17 cellular contexts compared by ENCODE assay signal in genomic region chr19:53961523-53962345, GRCh38. TPM values are rescaled to one million over a fixed set of nuclear protein-coding genes. Genes with fewer than 3 reads are reported as not detected.
DNase-seq lines count a peak whose midpoint lies in the region; ATAC-seq, FAIRE-seq and TF ChIP-seq lines count a peak whose summit lies in the region.
"Had no signal": no experiment of that assay in that cellular context is flagged by ENCODE, and none has a peak within 500 bp of the region (broad histone marks: within the 10 kb centered on the region; RNA-seq: fewer than 3 reads in every experiment).

No MANE protein-coding gene starts in this region.

- POLR2A ChIA-PET in H1 (lab: Charles Lee; ENCODE audit: partially characterized antibody) (interaction anchor here (1.0 to 5.6 kb wide), 13 partner anchors 9 to 96 kb away, joined by 3 to 41 read pairs (median 4); no protein-coding TSS in a partner anchor), OCI-LY7 (lab: Charles Lee) (no interaction called here)

- TF ChIP-seq POLR2A in H1 (IDR thresholded peaks at IDR 0.05; ENCODE audit: control extremely low read depth in 1 of 2, low read depth in 2 of 2, low read length in 2 of 2) (no peak), ovary (IDR thresholded peaks at IDR 0.05) (no peak)

- no peak overlapping the region for H4K5ac ChIP-seq in H1 (ENCODE audit: insufficient read length, low read depth, low read length)

- no peak for TF ChIP-seq RAD21 in H1 (IDR thresholded peaks at IDR 0.05 in 1 of 2, conservative IDR thresholded peaks at IDR 0.05 in 1 of 2; ENCODE audit: low read depth in 2 of 2, low read length in 2 of 2)

- H3K9me2 ChIP-seq in OCI-LY7 (ENCODE audit: insufficient read depth, low read length), result no peaks in the 10 kb centered on the region

- CTCF ChIA-PET in H1 (lab: Charles Lee; ENCODE audit: partially characterized antibody) (interaction anchor here (0.6 to 3.6 kb wide), 5 partner anchors 14 to 537 kb away, joined by 3 to 23 read pairs (median 3); no protein-coding TSS in a partner anchor), OCI-LY7 (lab: Charles Lee; ENCODE audit: unreplicated experiment) (no interaction called here)

- H3K56ac ChIP-seq in H1 (replicated peaks; ENCODE audit: insufficient read length, low read depth, low read length), result no peak overlapping the region

- no TSS peak for BruUV-seq in OCI-LY7 (replicated peaks; lab: Mats Ljungman, UMichigan)

- H3K14ac ChIP-seq in H1 (ENCODE audit: insufficient read length), result no peak overlapping the region

- H3K79me2 ChIP-seq in H1 (ENCODE audit: control insufficient read depth in 1 of 2, insufficient read depth in 2 of 2, low read length in 2 of 2) (peaks cover 0 to 20% of the 10 kb centered on the region in 2 experiments; a peak in 1 of 4 replicates), OCI-LY7 (ENCODE audit: insufficient read depth, low read depth, low read length) (no peaks in the 10 kb centered on the region)

- DNase-seq in GM13976 (ENCODE audit: low spot score), result peak; percentile 30
- no peak for DNase-seq in RWPE2 (ENCODE audit: low spot score)
- no peak for DNase-seq in H1 (ENCODE audit: low read depth in 1 of 2, low spot score in 2 of 2)
- DNase-seq in OCI-LY7 (ENCODE audit: low spot score), result no peak
- no peak for DNase-seq in ovary
- DNase-seq in NCI-H69 (lab: John Stamatoyannopoulos, UW), result no peak
- no peak for DNase-seq in effector CD4-positive, alpha-beta T cell
- DNase-seq: activated CD4-positive, alpha-beta T cell treated with anti-CD3 and anti-CD28 coated beads, Interleukin-2, amount 10 ng/mL, durations not matched to agents 7 days and 5 days; activated T-cell treated with anti-CD3 and anti-CD28 coated beads, Interleukin-2, amount 50 U/mL, for 4 hours; KG1; kidney; NCI-H524 had no signal

- H3K4me3 ChIP-seq in RWPE2 (ENCODE audit: severe bottlenecking) (peak overlapping the region; percentile 54), H1 (ENCODE audit: extremely low read depth in 1 of 4, insufficient read depth in 2 of 4, low read depth in 3 of 4, low read length in 4 of 4) (peak overlapping the region; percentile 48 to 88 (median 64)), neuron (ENCODE audit: low read length) (peak overlapping the region; percentile 41), OCI-LY7 (ENCODE audit: low read depth, low read length, poor library complexity, severe bottlenecking) (no peak overlapping the region), ovary (no peak overlapping the region)

- H3K36me3 ChIP-seq in RWPE2 (ENCODE audit: low read depth), result peaks cover 23% of the 10 kb centered on the region
- peaks cover 0 to 20% (median 9%) of the 10 kb centered on the region in 4 experiments; a peak in 5 of 8 replicates for H3K36me3 ChIP-seq in H1 (ENCODE audit: control insufficient read depth in 2 of 4, insufficient read depth in 4 of 4, low read length in 3 of 4)
- H3K36me3 ChIP-seq in neuron (ENCODE audit: insufficient read depth, low read length), result no peaks in the 10 kb centered on the region
- no peaks in the 10 kb centered on the region for H3K36me3 ChIP-seq in OCI-LY7 (ENCODE audit: insufficient read depth, low read length)
- H3K36me3 ChIP-seq in ovary, result no peaks in the 10 kb centered on the region
- H3K36me3 ChIP-seq: BLaER1 treated with 17β-estradiol and CSF1 and Interleukin-3, amounts not matched to agents 10 nM and 100 nM had no signal

- H3K4me2 ChIP-seq in H1 (ENCODE audit: insufficient read depth in 1 of 2, low read depth in 2 of 2, low read length in 2 of 2) (peak overlapping the region; percentile 90 to 91), OCI-LY7 (ENCODE audit: low read length) (no peak overlapping the region)

- no peak overlapping the region for H4K8ac ChIP-seq in H1 (ENCODE audit: extremely low read depth, insufficient read depth, low read length)

- peaks cover 0 to 2% of the 10 kb centered on the region in 2 experiments for H4K20me1 ChIP-seq in H1 (replicated peaks in 1 of 2; ENCODE audit: control insufficient read depth in 1 of 2, insufficient read depth in 2 of 2, low read length in 2 of 2)
- no peaks in the 10 kb centered on the region for H4K20me1 ChIP-seq in OCI-LY7 (ENCODE audit: insufficient read depth, low read length)

- H2BK120ac ChIP-seq in H1 (replicated peaks; ENCODE audit: low read depth, low read length), result no peak overlapping the region

- no peak overlapping the region for H2BK15ac ChIP-seq in H1 (ENCODE audit: low read length)

- TF ChIP-seq CTCF in GM13976 (IDR thresholded peaks at IDR 0.05; ENCODE audit: borderline replicate concordance, control extremely low read depth, extremely low read depth, insufficient read depth, missing control alignments) (no peak), RWPE2 (IDR thresholded peaks at IDR 0.05; ENCODE audit: poor library complexity, severe bottlenecking) (no peak), H1 (IDR thresholded peaks at IDR 0.05; ENCODE audit: control extremely low read depth in 1 of 3, insufficient read depth in 1 of 3, low read depth in 1 of 3, low read length in 3 of 3) (no peak), OCI-LY7 (conservative IDR thresholded peaks at IDR 0.05; ENCODE audit: low read length) (no peak), ovary (IDR thresholded peaks at IDR 0.05) (no peak)

- FAIRE-seq in H1 (lab: Jason Lieb, UNC), result no peak
- FAIRE-seq: kidney had no signal

- no peak overlapping the region for H2AFZ ChIP-seq in H1 (ENCODE audit: low read length)
- no peak overlapping the region for H2AFZ ChIP-seq in neuron (ENCODE audit: low read depth, low read length)
- no peak overlapping the region for H2AFZ ChIP-seq in OCI-LY7 (ENCODE audit: low read length)

- intact Hi-C loops in OCI-LY7 (cut with micrococcal nuclease; ENCODE audit: unreplicated experiment), result no loop called here
- intact Hi-C loops in ovary (cut with DNase I), result no loop called here

- no peaks in the 10 kb centered on the region for H3K4me1 ChIP-seq in RWPE2 (ENCODE audit: insufficient read depth, poor library complexity, severe bottlenecking)
- peaks cover 7 to 21% (median 12%) of the 10 kb centered on the region in 4 experiments for H3K4me1 ChIP-seq in H1 (replicated peaks in 1 of 4; ENCODE audit: control insufficient read depth in 3 of 4, insufficient read depth in 4 of 4, low read length in 3 of 4)
- H3K4me1 ChIP-seq in neuron (ENCODE audit: insufficient read depth, low read length), result peaks cover 41% of the 10 kb centered on the region
- no peaks in the 10 kb centered on the region for H3K4me1 ChIP-seq in OCI-LY7 (ENCODE audit: insufficient read depth, low read length, poor library complexity, severe bottlenecking)
- H3K4me1 ChIP-seq in ovary (ENCODE audit: insufficient read depth), result no peaks in the 10 kb centered on the region

- H2AK5ac ChIP-seq in H1 (ENCODE audit: low read depth, low read length), result no peak overlapping the region

- peak overlapping the region in 1 of 4 experiments; percentile 29; a peak in 1 of 7 replicates for H3K9ac ChIP-seq in H1 (replicated peaks in 1 of 4; ENCODE audit: extremely low read depth in 1 of 4, low read depth in 3 of 4, low read length in 3 of 4)
- H3K9ac ChIP-seq: BLaER1 treated with 17β-estradiol and CSF1 and Interleukin-3, amounts not matched to agents 10 nM and 100 nM had no signal

- in situ Hi-C loops in GM13976 (cut with MboI; ENCODE audit: low sequenced_read_pairs, unreplicated experiment), result no loop called here

- no peak overlapping the region for H2BK20ac ChIP-seq in H1 (ENCODE audit: low read length)

- peak; percentile 79 for ATAC-seq in RWPE2 (ENCODE audit: low read depth)
- ATAC-seq: activated T-cell treated with anti-CD3 and anti-CD28 coated beads, Interleukin-2, amount 50 U/mL, for 4 hours had no signal

- peak overlapping the region; percentile 21 for H3K4ac ChIP-seq in H1 (replicated peaks; ENCODE audit: insufficient read length, low read depth, low read length)

- peaks cover 37% of the 10 kb centered on the region for H3K23me2 ChIP-seq in H1 (ENCODE audit: low read depth, low read length)

- peak overlapping the region; percentile 56 for H4K91ac ChIP-seq in H1 (replicated peaks; ENCODE audit: insufficient read length, low read length)

- WGBS in H1 (ENCODE audit: extremely low coverage in 1 of 2, insufficient coverage in 1 of 2, insufficient read length in 1 of 2, insufficient replicate concordance in 2 of 2, low coverage in 1 of 2, low lambda C conversion rate in 2 of 2, missing lambda C conversion rate in 1 of 2), 2 experiments, result 1% methylated on average over 20 of the region's 32 CpGs; no CpG with 5 or more reads in 1 of the 2 experiments
- 1 to 2% (median 2%) methylated on average over 32 of the region's 32 CpGs for WGBS in ovary, 3 donors

- no peak overlapping the region for H2BK5ac ChIP-seq in H1 (ENCODE audit: low read depth, low read length)

- H3K18ac ChIP-seq in H1 (ENCODE audit: extremely low read depth, low read length), result peak overlapping the region; percentile 87; the same call in 1 of the 2 replicates

- H2BK12ac ChIP-seq in H1 (ENCODE audit: low read depth, low read length), result peak overlapping the region; percentile 75; the same call in 1 of the 2 replicates

- H3K23ac ChIP-seq in H1 (ENCODE audit: insufficient read length), result no peak overlapping the region

- H3K27me3 ChIP-seq in RWPE2 (ENCODE audit: insufficient read depth, poor library complexity, severe bottlenecking) (no peaks in the 10 kb centered on the region), H1 (replicated peaks in 1 of 4; ENCODE audit: control insufficient read depth in 3 of 4, extremely low read depth in 1 of 4, insufficient read depth in 3 of 4, low read length in 3 of 4) (peaks cover 0 to 3% (median 1%) of the 10 kb centered on the region in 4 experiments; a peak in 2 of 7 replicates), neuron (ENCODE audit: insufficient read depth, low read length) (no peaks in the 10 kb centered on the region), ovary (no peaks in the 10 kb centered on the region)

- peaks cover 6% of the 10 kb centered on the region; the same call in 1 of the 2 replicates for H3K79me1 ChIP-seq in H1 (ENCODE audit: low read depth, low read length)

- H3K27ac ChIP-seq in RWPE2 (ENCODE audit: poor library complexity, severe bottlenecking) (peak overlapping the region; percentile 28), H1 (ENCODE audit: low read depth, low read length) (no peak overlapping the region), OCI-LY7 (ENCODE audit: low read depth, low read length, poor library complexity, severe bottlenecking) (no peak overlapping the region), ovary (no peak overlapping the region)
- H3K27ac ChIP-seq: BLaER1 treated with 17β-estradiol and CSF1 and Interleukin-3, amounts not matched to agents 10 nM and 100 nM had no signal

- H3K9me3 ChIP-seq in RWPE2 (ENCODE audit: severe bottlenecking), result no peaks in the 10 kb centered on the region
- no peaks in the 10 kb centered on the region for H3K9me3 ChIP-seq in H1 (ENCODE audit: insufficient read depth in 2 of 2, low read depth in 1 of 2, low read length in 1 of 2)
- no peaks in the 10 kb centered on the region for H3K9me3 ChIP-seq in neuron (ENCODE audit: low read length)
- H3K9me3 ChIP-seq in OCI-LY7 (ENCODE audit: low read length), result no peaks in the 10 kb centered on the region
- no peaks in the 10 kb centered on the region for H3K9me3 ChIP-seq in ovary
- H3K9me3 ChIP-seq: BLaER1 treated with 17β-estradiol and CSF1 and Interleukin-3, amounts not matched to agents 10 nM and 100 nM had no signal

- TF ChIP-seq EP300 in H1 (IDR thresholded peaks at IDR 0.05; ENCODE audit: borderline replicate concordance in 1 of 2, low read depth in 2 of 2, low read length in 2 of 2), result no peak
- no peak for TF ChIP-seq EP300 in ovary (IDR thresholded peaks at IDR 0.05)

RNA-seq across cellular contexts. Expression of gene CACNG8, which starts 1.0 kb away (rescaled TPM):
- total RNA-seq in H1 (2021; fragmentation: NEBNext Ultra II Directional; extraction: Animal tissue kit (Norgen Biotek cat#: 25700)), result 4.5 and 5.7 TPM in 2 replicates
- polyA plus RNA-seq in H1 (2011; rRNA removed) (0.41 and 0.93 TPM in 2 replicates), ovary (under 1 TPM; 0.06 to 0.13 TPM)
- 1.3 TPM for polyA plus RNA-seq in H1 (2011; cell fraction: cytosol; rRNA removed)
- 3.4 TPM for polyA plus RNA-seq in H1 (2011; cell fraction: nucleus; rRNA removed)
- 5.8 to 6.6 TPM (median 6.1 TPM) in 4 replicates for polyA plus RNA-seq in H1 (2012, experiment 1 of 2)
- 0.62 TPM for polyA plus RNA-seq in H1 (2012, experiment 2 of 2)
- 3.2 TPM for polyA plus RNA-seq in H1 (2013, experiment 1 of 2)
- 2.6 TPM for polyA plus RNA-seq in H1 (2013, experiment 2 of 2)
- polyA minus RNA-seq in H1 (2011; rRNA and poly(A)+ RNA removed), result 0.61 and 0.79 TPM in 2 replicates
- 2.9 TPM for polyA minus RNA-seq in H1 (2011; cell fraction: cytosol; rRNA and poly(A)+ RNA removed)
- polyA minus RNA-seq in H1 (2011; cell fraction: nucleus; rRNA and poly(A)+ RNA removed), result 2.9 TPM
- total RNA-seq in OCI-LY7 (2014; rRNA removed; shearing (Covaris generic)), result not detected in 2 replicates
- total RNA-seq in OCI-LY7 (2022) (not detected in 2 replicates), ovary (under 1 TPM in 4 of 7 donors, not detected in 3; 0.03 to 0.12 (median 0.08) TPM)
- total RNA-seq: activated CD4-positive, alpha-beta T cell treated with anti-CD3 and anti-CD28 coated beads, Interleukin-2, amount 10 ng/mL, durations not matched to agents 7 days and 5 days; activated T-cell treated with anti-CD3 and anti-CD28 coated beads, Interleukin-2, amount 50 U/mL, for 4 hours; T-helper 2 cell treated with Interferon-gamma antibody and Interleukin-4, amounts not matched to agents 100 ng/mL and 5 ng/mL, for 36 hours had no signal

RNA-seq across cellular contexts. Expression of gene CACNG6, which starts 29.7 kb away (rescaled TPM):
- total RNA-seq in H1 (2021; fragmentation: NEBNext Ultra II Directional; extraction: Animal tissue kit (Norgen Biotek cat#: 25700)), result 1.2 and 1.4 TPM in 2 replicates
- 1.6 and 2.9 TPM in 2 replicates for polyA plus RNA-seq in H1 (2011; rRNA removed)
- 1.8 TPM for polyA plus RNA-seq in H1 (2011; cell fraction: cytosol; rRNA removed)
- polyA plus RNA-seq in H1 (2011; cell fraction: nucleus; rRNA removed), result 4.3 TPM
- polyA plus RNA-seq in H1 (2012, experiment 1 of 2), result 1.1 to 1.9 TPM (median 1.5 TPM) in 4 replicates
- polyA plus RNA-seq in H1 (2012, experiment 2 of 2), result 0.81 TPM
- 2.3 TPM for polyA plus RNA-seq in H1 (2013, experiment 1 of 2)
- polyA plus RNA-seq in H1 (2013, experiment 2 of 2), result 2.1 TPM
- polyA minus RNA-seq in H1 (2011; rRNA and poly(A)+ RNA removed), result 0.22 and 0.25 TPM in 2 replicates
- polyA minus RNA-seq in H1 (2011; cell fraction: cytosol; rRNA and poly(A)+ RNA removed), result not detected
- polyA minus RNA-seq in H1 (2011; cell fraction: nucleus; rRNA and poly(A)+ RNA removed), result 0.80 TPM
- 4.9 and 5.9 TPM in 2 replicates for total RNA-seq in OCI-LY7 (2014; rRNA removed; shearing (Covaris generic))
- total RNA-seq in OCI-LY7 (2022), result 1.2 and 1.8 TPM in 2 replicates
- 1 to 10 TPM in 1 of 7 donors, under 1 TPM in 1, not detected in 5; 0.15 to 3.2 TPM for total RNA-seq in ovary
- not detected for polyA plus RNA-seq in ovary
- total RNA-seq: activated CD4-positive, alpha-beta T cell treated with anti-CD3 and anti-CD28 coated beads, Interleukin-2, amount 10 ng/mL, durations not matched to agents 7 days and 5 days; activated T-cell treated with anti-CD3 and anti-CD28 coated beads, Interleukin-2, amount 50 U/mL, for 4 hours; kidney; T-helper 2 cell treated with Interferon-gamma antibody and Interleukin-4, amounts not matched to agents 100 ng/mL and 5 ng/mL, for 36 hours had no signal
- polyA plus RNA-seq: adipose tissue had no signal

RNA-seq across cellular contexts. Expression of gene CACNG7, which starts 52.7 kb away (rescaled TPM):
- total RNA-seq in H1 (2021; fragmentation: NEBNext Ultra II Directional; extraction: Animal tissue kit (Norgen Biotek cat#: 25700)), result 28.9 and 29.9 TPM in 2 replicates
- polyA plus RNA-seq in H1 (2011; rRNA removed) (69.8 and 127 TPM in 2 replicates), ovary (under 1 TPM in 1 of 2 donors, not detected in 1; 0.02 TPM)
- 64.4 TPM for polyA plus RNA-seq in H1 (2011; cell fraction: cytosol; rRNA removed)
- 75.4 TPM for polyA plus RNA-seq in H1 (2011; cell fraction: nucleus; rRNA removed)
- 33.4 to 44.9 TPM (median 40.2 TPM) in 4 replicates for polyA plus RNA-seq in H1 (2012, experiment 1 of 2)
- polyA plus RNA-seq in H1 (2012, experiment 2 of 2), result 33.0 TPM
- 43.8 TPM for polyA plus RNA-seq in H1 (2013, experiment 1 of 2)
- polyA plus RNA-seq in H1 (2013, experiment 2 of 2), result 49.1 TPM
- polyA minus RNA-seq in H1 (2011; rRNA and poly(A)+ RNA removed), result 16.4 and 25.3 TPM in 2 replicates
- polyA minus RNA-seq in H1 (2011; cell fraction: cytosol; rRNA and poly(A)+ RNA removed), result 32.9 TPM
- 19.4 TPM for polyA minus RNA-seq in H1 (2011; cell fraction: nucleus; rRNA and poly(A)+ RNA removed)
- total RNA-seq in OCI-LY7 (2014; rRNA removed; shearing (Covaris generic)), result not detected in 2 replicates
- total RNA-seq in OCI-LY7 (2022) (not detected in 2 replicates), ovary (not detected)
- total RNA-seq: activated CD4-positive, alpha-beta T cell treated with anti-CD3 and anti-CD28 coated beads, Interleukin-2, amount 10 ng/mL, durations not matched to agents 7 days and 5 days; activated T-cell treated with anti-CD3 and anti-CD28 coated beads, Interleukin-2, amount 50 U/mL, for 4 hours; kidney; progenitor cell of endocrine pancreas; T-helper 2 cell treated with Interferon-gamma antibody and Interleukin-4, amounts not matched to agents 100 ng/mL and 5 ng/mL, for 36 hours had no signal
- polyA plus RNA-seq: adipose tissue had no signal

Comparison
In these comparisons a context has a peak if more than half of its experiments do, and no peak if none do; other contexts are left out.
1. H3K4me3 ChIP-seq: peak in RWPE2 (single experiment), H1 (4 of 4) and neuron (single experiment); none in OCI-LY7 (single experiment) and ovary (single experiment).
2. RNA of gene CACNG7, which starts 52.7 kb away (total RNA-seq): 28.9 to 29.9 TPM in H1; not detected in OCI-LY7 and not detected in ovary; every median in the first group is over 10 times any median in the second.